ENCODE assay signal across 8 cellular contexts in genomic region chr14:30874120-30874998, GRCh38. TPM values are rescaled to one million over a fixed set of nuclear protein-coding genes. Genes with fewer than 3 reads are reported as not detected.
DNase-seq lines count a peak whose midpoint lies in the region; ATAC-seq, FAIRE-seq and TF ChIP-seq lines count a peak whose summit lies in the region.

Gene COCH, plus strand, starts transcription at chr14:30874559. Its CDS starts 380 bp downstream, at chr14:30874939.

- peak within 1 kb of the TSS; percentile 86 for H3K4me2 ChIP-seq in PC-3 (ENCODE audit: low read length)
- peak within 1 kb of the TSS; percentile 90 for H3K4me2 ChIP-seq in K562 (ENCODE audit: insufficient read depth, low read length)
- H3K4me2 ChIP-seq in keratinocyte (ENCODE audit: control insufficient read depth, extremely low read depth, insufficient read depth, low read depth, low read length): peak within 1 kb of the TSS; percentile 65

- no peaks in the 10 kb centered on the region for H3K9me2 ChIP-seq in PC-3 (replicated peaks; ENCODE audit: low read length)

- no peak within 1 kb of the TSS for H3K27ac ChIP-seq in PC-3 (ENCODE audit: low read length)
- H3K27ac ChIP-seq in K562 (ENCODE audit: extremely low read depth, low read depth, low read length): peak within 1 kb of the TSS; percentile 82
- no peak within 1 kb of the TSS for H3K27ac ChIP-seq in keratinocyte (ENCODE audit: control insufficient read depth, insufficient read depth, low read length)

- CTCF ChIA-PET in PC-3 (lab: Charles Lee) (no interaction called here), K562 (lab: Yijun Ruan, JAX; ENCODE audit: low intra/inter-chr PET ratio) (no interaction called here)

- H3K9me1 ChIP-seq in K562 (ENCODE audit: control insufficient read depth, insufficient read depth, low read length) (no peaks in the 10 kb centered on the region), keratinocyte (ENCODE audit: control insufficient read depth, extremely low read depth, insufficient read depth, low read length) (no peaks in the 10 kb centered on the region)

- FAIRE-seq in K562 (lab: Jason Lieb, UNC): no peak
- FAIRE-seq in keratinocyte (lab: Jason Lieb, UNC): no peak

- H3K4me3 ChIP-seq in PC-3 (ENCODE audit: low read length): peak within 1 kb of the TSS; percentile 66
- H3K4me3 ChIP-seq in K562: peak within 1 kb of the TSS; percentile 70
- peak within 1 kb of the TSS; percentile 16 to 65 (median 37) for H3K4me3 ChIP-seq in keratinocyte (ENCODE audit: control insufficient read depth in 2 of 3, extremely low read depth in 1 of 3, insufficient read depth in 2 of 3, low read depth in 1 of 3, low read length in 3 of 3)

- peak within 1 kb of the TSS; percentile 84 for H2AFZ ChIP-seq in PC-3 (ENCODE audit: low read length)
- peak within 1 kb of the TSS; percentile 97 for H2AFZ ChIP-seq in K562 (ENCODE audit: low read depth, low read length)
- H2AFZ ChIP-seq in keratinocyte (ENCODE audit: control insufficient read depth, low read length): no peak within 1 kb of the TSS

- dilution Hi-C loops in keratinocyte (cut with MboI; ENCODE audit: extremely low pct_ligation_motif_present, low sequenced_read_pairs): no loop called here

- no TSS peak for BruUV-seq in PC-3 (replicated peaks; lab: Mats Ljungman, UMichigan)
- BruUV-seq in K562 (replicated peaks; lab: Mats Ljungman, UMichigan): no TSS peak

- H3K9me3 ChIP-seq in PC-3 (ENCODE audit: low read length) (no peaks in the 10 kb centered on the region), K562 (replicated peaks; ENCODE audit: control insufficient read depth, insufficient read depth, low read depth, low read length) (no peaks in the 10 kb centered on the region), keratinocyte (ENCODE audit: control insufficient read depth, low read depth, low read length) (no peaks in the 10 kb centered on the region)

- H3K9ac ChIP-seq in PC-3 (ENCODE audit: low read length) (peak within 1 kb of the TSS; percentile 16; the same call in 1 of the 2 replicates), K562 (ENCODE audit: insufficient read depth in 1 of 2, low read depth in 2 of 2, low read length in 2 of 2) (peak within 1 kb of the TSS; percentile 82 to 98), keratinocyte (ENCODE audit: control insufficient read depth, extremely low read depth, insufficient read depth, low read length) (no peak within 1 kb of the TSS)

- H3K27me3 ChIP-seq in PC-3 (ENCODE audit: low read length) (no peaks in the 10 kb centered on the region), K562 (ENCODE audit: control insufficient read depth in 2 of 2, insufficient read depth in 2 of 2, low read length in 2 of 2) (no peaks in the 10 kb centered on the region), keratinocyte (ENCODE audit: control insufficient read depth, extremely low read depth, insufficient read depth, low read length) (peaks cover 39% of the 10 kb centered on the region)

- H3K4me1 ChIP-seq in PC-3 (ENCODE audit: insufficient read depth, low read length) (no peaks in the 10 kb centered on the region), K562 (replicated peaks in 1 of 2; ENCODE audit: control insufficient read depth in 2 of 2, insufficient read depth in 2 of 2, low read length in 2 of 2) (peaks cover 15 to 22% of the 10 kb centered on the region in 2 experiments; a peak in 4 of 5 replicates), keratinocyte (ENCODE audit: control insufficient read depth, extremely low read depth, insufficient read depth, low read length) (no peaks in the 10 kb centered on the region)

- H4K20me1 ChIP-seq in PC-3 (ENCODE audit: low read length): no peaks in the 10 kb centered on the region
- H4K20me1 ChIP-seq in K562 (replicated peaks; ENCODE audit: control insufficient read depth, insufficient read depth, low read length): no peaks in the 10 kb centered on the region
- H4K20me1 ChIP-seq in keratinocyte (ENCODE audit: control insufficient read depth, extremely low read depth, insufficient read depth, low read length): no peaks in the 10 kb centered on the region

- TF ChIP-seq EP300 in K562 (IDR thresholded peaks at IDR 0.05; ENCODE audit: low read length): no peak

- H3K79me2 ChIP-seq in PC-3 (ENCODE audit: low read length) (no peaks in the 10 kb centered on the region), K562 (ENCODE audit: control insufficient read depth, insufficient read depth, low read length) (peaks cover 36% of the 10 kb centered on the region), keratinocyte (ENCODE audit: control insufficient read depth, insufficient read depth, low read length) (no peaks in the 10 kb centered on the region)

- peak; percentile 77 for ATAC-seq in GM21360 (IDR thresholded peaks at IDR 0.05; ENCODE audit: unreplicated experiment)
- peak; percentile 65 for ATAC-seq in HG03565 (IDR thresholded peaks at IDR 0.05; ENCODE audit: unreplicated experiment)
- peak; percentile 84 for ATAC-seq in PC-3
- peak; percentile 89 for ATAC-seq in K562

- no peaks in the 10 kb centered on the region for H3F3A ChIP-seq in PC-3 (ENCODE audit: low read length, unreplicated experiment)

- peak in 1 of 2 experiments; percentile 26; a peak in 1 of 4 replicates for TF ChIP-seq RAD21 in K562 (CRISPR knock-in tag; conservative IDR thresholded peaks at IDR 0.05 in 1 of 2, IDR thresholded peaks at IDR 0.05 in 1 of 2)

- TF ChIP-seq CTCF in PC-3 (conservative IDR thresholded peaks at IDR 0.05; ENCODE audit: low read depth, low read length) (peak; percentile 49), K562 (IDR thresholded peaks at IDR 0.05 in 2 of 3, conservative IDR thresholded peaks at IDR 0.05 in 1 of 3; ENCODE audit: insufficient read depth in 2 of 3, low read depth in 1 of 3, low read length in 3 of 3) (peak; percentile 37 to 61 (median 48); a peak in 3 of 6 replicates), keratinocyte (optimal IDR thresholded peaks at IDR 0.05 in 1 of 3, IDR thresholded peaks at IDR 0.05 in 1 of 3, conservative IDR thresholded peaks at IDR 0.05 in 1 of 3; ENCODE audit: extremely low read depth in 1 of 3, insufficient read depth in 2 of 3, low read length in 3 of 3) (peak in 1 of 3 experiments; percentile 9)

- WGBS in K562 (ENCODE audit: insufficient coverage, low coverage, missing lambda C conversion rate): 0% methylated on average over 44 of the region's 99 CpGs

- peak; percentile 85 for TF ChIP-seq POLR2A in K562 (conservative IDR thresholded peaks at IDR 0.05)

- H3K36me3 ChIP-seq in PC-3 (ENCODE audit: low read depth, low read length): no peaks in the 10 kb centered on the region
- H3K36me3 ChIP-seq in K562 (ENCODE audit: control insufficient read depth, insufficient read depth, low read length): peaks cover 30% of the 10 kb centered on the region
- no peaks in the 10 kb centered on the region for H3K36me3 ChIP-seq in keratinocyte (ENCODE audit: control insufficient read depth in 2 of 2, extremely low read depth in 1 of 2, insufficient read depth in 2 of 2, low read length in 2 of 2)

- in situ Hi-C loops in K562 (cut with MboI): no loop called here

- DNase-seq in GM03348 (ENCODE audit: low spot score) (peak; percentile 43), PC-3 (peak; percentile 45), K562 (ENCODE audit: extremely low read depth in 1 of 4, low spot score in 3 of 4) (peak; percentile 80 to 85 (median 82)), keratinocyte (ENCODE audit: low read depth, low spot score) (no peak), SW 1271 (lab: John Stamatoyannopoulos, UW) (no peak)
- DNase-seq in stimulated activated CD4-positive, alpha-beta T cell treated with anti-CD3 and anti-CD28 coated beads, Interleukin-4, amount 100 ng/mL, for 48 hours (ENCODE audit: low read depth in 2 of 2): peak; percentile 7 to 19

- POLR2A ChIA-PET in PC-3 (lab: Charles Lee; ENCODE audit: unreplicated experiment) (interaction anchor here (0.6 kb wide), 1 partner anchor 133 kb away, joined by 3 read pairs; no protein-coding TSS in a partner anchor), K562 (lab: Yijun Ruan, JAX) (interaction anchor here (0.5 to 1.3 kb wide), 10 partner anchors 9 to 729 kb away, joined by 3 read pairs; no protein-coding TSS in a partner anchor)

- intact Hi-C loops in PC-3 (cut with micrococcal nuclease): no loop called here
- intact Hi-C loops in K562 (cut with micrococcal nuclease): loop anchor here (5.0 kb wide), 1 partner anchor 112 kb away; no protein-coding TSS in a partner anchor

TF ChIP-seq in K562, 482 proteins besides CTCF, POLR2A, EP300 and RAD21 (continues in another document):
- TF ChIP-seq RBM22 (IDR thresholded peaks at IDR 0.05; ENCODE audit: low read depth, low read length, poor library complexity, severe bottlenecking): peak; percentile 16
- TF ChIP-seq ILK (tag; IDR thresholded peaks at IDR 0.05; ENCODE audit: borderline replicate concordance, low read depth): no peak

RNA-seq across cellular contexts. Expression of gene COCH, which starts in this region (rescaled TPM):
- total RNA-seq in PC-3 (2014; rRNA removed): 2.5 and 4.2 TPM in 2 replicates
- 130 and 206 TPM in 2 replicates for total RNA-seq in K562 (2011; cell fraction: chromatin; rRNA removed; ENCODE audit: low replicate concordance)
- 128 and 147 TPM in 2 replicates for total RNA-seq in K562 (2011; cell fraction: nucleolus; rRNA removed)
- 145 and 165 TPM in 2 replicates for total RNA-seq in K562 (2011; cell fraction: nucleoplasm; rRNA removed)
- 64.8 and 70.0 TPM in 2 replicates for total RNA-seq in K562 (2014; rRNA removed)
- total RNA-seq in K562 (2014; rRNA removed; fragmentation: Illumina TruSeq; extraction: Trizol): 88.6 and 91.9 TPM in 2 replicates
- 69.3 and 69.7 TPM in 2 replicates for total RNA-seq in K562 (2015; rRNA removed; fragmentation: Illumina TruSeq; extraction: Trizol)
- total RNA-seq in K562 (2021): 64.0 and 65.7 TPM in 2 replicates
- 113 and 141 TPM in 2 replicates for polyA plus RNA-seq in K562 (2011; rRNA removed)
- 54.6 and 55.7 TPM in 2 replicates for polyA plus RNA-seq in K562 (2011; cell fraction: cytosol; rRNA removed)
- polyA plus RNA-seq in K562 (2011; cell fraction: nucleus; rRNA removed): 224 and 253 TPM in 2 replicates
- 53.6 and 64.6 TPM in 2 replicates for polyA plus RNA-seq in K562 (2012)
- 80.9 and 95.3 TPM in 2 replicates for polyA plus RNA-seq in K562 (2014; fragmentation: Illumina TruSeq; extraction: Trizol)
- polyA plus RNA-seq in K562 (2014; fragmentation: Nextera tagmentation; extraction: Ambion mirVana): 10 to 100 TPM; 27.0 to 36.8 TPM
- polyA plus RNA-seq in K562 (2014; rRNA removed): 72.1 and 82.6 TPM in 2 replicates
- 70.0 and 76.8 TPM in 2 replicates for polyA minus RNA-seq in K562 (2011; rRNA and poly(A)+ RNA removed)
- polyA minus RNA-seq in K562 (2011; cell fraction: cytosol; rRNA and poly(A)+ RNA removed): 34.6 and 45.0 TPM in 2 replicates
- 50.4 and 66.5 TPM in 2 replicates for polyA minus RNA-seq in K562 (2011; cell fraction: nucleus; rRNA and poly(A)+ RNA removed)
- 0.03 TPM in 1 of 3 replicates, not detected in the others for polyA plus RNA-seq in keratinocyte
- polyA plus RNA-seq in keratinocyte (2011; ENCODE audit: low read depth): not detected
- polyA plus RNA-seq in keratinocyte (2011; cell fraction: cytosol; rRNA removed): not detected in 2 replicates
- not detected in 2 replicates for polyA plus RNA-seq in keratinocyte (2011; cell fraction: nucleus; rRNA removed)
- not detected in 2 replicates for polyA plus RNA-seq in keratinocyte (2012; ENCODE audit: low replicate concordance)
- polyA minus RNA-seq in keratinocyte: 0.19 TPM in 1 of 3 replicates, not detected in the others
- not detected for polyA minus RNA-seq in keratinocyte (2011; cell fraction: cytosol; rRNA and poly(A)+ RNA removed)
- polyA minus RNA-seq in keratinocyte (2011; cell fraction: nucleus; rRNA and poly(A)+ RNA removed): not detected in 2 replicates

Comparison
In these comparisons a context has a peak if more than half of its experiments do, and no peak if none do; other contexts are left out.
1. RNA of gene COCH (total RNA-seq): 64.0 to 206 TPM in K562; 2.5 to 4.2 TPM in PC-3; every median in the first group is over 10 times any median in the second.
2. RNA of gene COCH (polyA plus RNA-seq): 27.0 to 253 TPM in K562; 0.03 TPM in keratinocyte; every median in the first group is over 10 times any median in the second.
3. DNase-seq: peak in GM03348 (single experiment), PC-3 (single experiment), K562 (4 of 4) and stimulated activated CD4-positive, alpha-beta T cell treated with anti-CD3 and anti-CD28 coated beads, Interleukin-4, amount 100 ng/mL, for 48 hours (2 of 2); none in keratinocyte (single experiment) and SW 1271 (0 of 2).
4. Peak in every context shown above with its lines, with median percentiles within 50 percentile points of each other: ATAC-seq, H3K4me2 ChIP-seq and H3K4me3 ChIP-seq.